In genomic region chr11:66006134-66006890, GRCh38 we compare ENCODE assay signal across 23 cellular contexts. TPM values are rescaled to one million over a fixed set of nuclear protein-coding genes. Genes with fewer than 3 reads are reported as not detected.
DNase-seq lines count a peak whose midpoint lies in the region; ATAC-seq and TF ChIP-seq lines count a peak whose summit lies in the region.
"Had no signal": no experiment of that assay in that cellular context is flagged by ENCODE, and none has a peak within 500 bp of the region (broad histone marks: within the 10 kb centered on the region; RNA-seq: fewer than 3 reads in every experiment).

No MANE protein-coding gene starts in this region.

- H3K27me3 ChIP-seq in DND-41 (ENCODE audit: insufficient read depth, low read length, poor library complexity), result no peaks in the 10 kb centered on the region
- H3K27me3 ChIP-seq in HCT116 (ENCODE audit: insufficient read depth, low read length), result no peaks in the 10 kb centered on the region

- peaks cover 20% of the 10 kb centered on the region for H3K36me3 Mint-ChIP-seq in nephron (ENCODE audit: low read depth)
- H3K36me3 Mint-ChIP-seq: mesothelial cell of epicardium, natural killer cell had no signal

- no peak for DNase-seq in DND-41
- no peak for DNase-seq in HCT116 (ENCODE audit: low read depth, low spot score)
- no peak for DNase-seq in GM19240 (ENCODE audit: insufficient read length, low spot score)
- no peak for DNase-seq in stimulated activated CD4-positive, alpha-beta T cell treated with anti-CD3 and anti-CD28 coated beads, Interleukin-4, amount 100 ng/mL, for 24 hours
- no peak for DNase-seq in activated CD8-positive, alpha-beta memory T cell treated with anti-CD3 and anti-CD28 coated beads, Interleukin-2, amount 50 U/mL, for 48 hours
- no peak for DNase-seq in NCI-H187 (lab: John Stamatoyannopoulos, UW)
- DNase-seq: activated CD4-positive, alpha-beta T cell treated with anti-CD3 and anti-CD28 coated beads, Interleukin-2, amount 50 U/mL, for 4 hours; activated naive CD4-positive, alpha-beta T cell treated with Interleukin-2 at 50 U/mL for 16 hours; anterior cingulate cortex; CD8-positive, alpha-beta T cell; central memory CD4-positive, alpha-beta T cell; natural killer cell; NCI-H1930; NCI-H226; NCI-H82; stimulated activated CD4-positive, alpha-beta T cell treated with anti-CD3 and anti-CD28 coated beads, Interleukin-2, amount 100 ng/mL, for 48 hours; stomach; T-helper 2 cell; transverse colon had no signal

- intact Hi-C loops in HCT116 (cut with micrococcal nuclease), result no loop called here

- TF ChIP-seq POLR2A in HCT116 (IDR thresholded peaks at IDR 0.05; ENCODE audit: borderline replicate concordance, extremely low read depth, insufficient read depth, insufficient read length), result no peak
- TF ChIP-seq POLR2A in Raji (IDR thresholded peaks at IDR 0.05; ENCODE audit: insufficient read depth, low read depth, low read length), result peak; percentile 14; the same call in 1 of the 2 replicates

- peaks cover 28% of the 10 kb centered on the region for H3K36me3 ChIP-seq in DND-41 (ENCODE audit: insufficient read depth, low read length)
- H3K36me3 ChIP-seq in HCT116 (ENCODE audit: control insufficient read depth in 1 of 2, insufficient read depth in 2 of 2, low read length in 2 of 2), result peaks cover 11 to 24% of the 10 kb centered on the region in 2 experiments
- H3K36me3 ChIP-seq: transverse colon had no signal

- ATAC-seq in DND-41 (ENCODE audit: insufficient read depth, low read depth) (no peak), HCT116 (no peak)
- ATAC-seq: CD8-positive, alpha-beta T cell; natural killer cell had no signal

- H3K9me3 Mint-ChIP-seq in nephron, result no peaks in the 10 kb centered on the region
- H3K9me3 Mint-ChIP-seq: CD8-positive, alpha-beta T cell; mesothelial cell of epicardium; natural killer cell had no signal

- no peak overlapping the region for H2AFZ ChIP-seq in DND-41 (ENCODE audit: low read depth, low read length)
- no peak overlapping the region for H2AFZ ChIP-seq in HCT116 (ENCODE audit: low read depth, low read length, poor library complexity, severe bottlenecking)

- peaks cover 12% of the 10 kb centered on the region for H3K27me3 Mint-ChIP-seq in nephron (ENCODE audit: low read depth)

- no peak for TF ChIP-seq RAD21 in HCT116 (IDR thresholded peaks at IDR 0.05; ENCODE audit: low read depth)

- H3K27ac ChIP-seq in DND-41 (ENCODE audit: low read length) (peak overlapping the region; percentile 34; the same call in 1 of the 2 replicates), HCT116 (ENCODE audit: low read depth, low read length) (peak overlapping the region; percentile 38)
- H3K27ac ChIP-seq: stomach, transverse colon had no signal

- CTCF ChIA-PET in HCT116 (lab: Charles Lee), result no interaction called here

- H3K4me3 ChIP-seq in DND-41 (ENCODE audit: low read depth in 1 of 2, low read length in 2 of 2) (no peak overlapping the region), HCT116 (replicated peaks in 1 of 2; ENCODE audit: low read depth in 1 of 2, low read length in 2 of 2) (no peak overlapping the region)
- H3K4me3 ChIP-seq: skin epidermis, stomach, transverse colon had no signal

- H3K4me3 Mint-ChIP-seq in nephron, result peak overlapping the region in 2 of 3 experiments; percentile 34 to 54
- H3K4me3 Mint-ChIP-seq: CD8-positive, alpha-beta T cell; mesothelial cell of epicardium; natural killer cell had no signal

- POLR2A ChIA-PET in HCT116 (lab: Charles Lee), result no interaction called here

- no peak overlapping the region for H3K4me2 ChIP-seq in DND-41 (ENCODE audit: insufficient read depth, low read length)
- peak overlapping the region; percentile 36 for H3K4me2 ChIP-seq in HCT116 (ENCODE audit: low read length)

- peaks cover 17% of the 10 kb centered on the region for H3K4me1 Mint-ChIP-seq in nephron

- peak overlapping the region in 1 of 3 experiments; percentile 3 for H3K27ac Mint-ChIP-seq in nephron
- H3K27ac Mint-ChIP-seq: CD8-positive, alpha-beta T cell; mesothelial cell of epicardium; natural killer cell had no signal

- H3K79me2 ChIP-seq in DND-41 (ENCODE audit: insufficient read depth, low read length) (peaks cover 22% of the 10 kb centered on the region), HCT116 (ENCODE audit: insufficient read depth, low read length) (peaks cover 30% of the 10 kb centered on the region)

- H4K20me1 ChIP-seq in DND-41 (ENCODE audit: insufficient read depth, low read length) (peaks cover 29% of the 10 kb centered on the region; the same call in 1 of the 2 replicates), HCT116 (ENCODE audit: insufficient read depth) (no peaks in the 10 kb centered on the region)

- H3K9ac ChIP-seq in DND-41 (ENCODE audit: low read depth, low read length) (no peak overlapping the region), HCT116 (ENCODE audit: low read length) (peak overlapping the region; percentile 44)

- peaks cover 30% of the 10 kb centered on the region for H3K4me1 ChIP-seq in DND-41 (ENCODE audit: insufficient read depth, low read length)
- peaks cover 35 to 74% of the 10 kb centered on the region in 2 experiments for H3K4me1 ChIP-seq in HCT116 (ENCODE audit: control insufficient read depth in 1 of 2, insufficient read depth in 2 of 2, low read length in 2 of 2)

- BruUV-seq in HCT116 (replicated peaks; lab: Mats Ljungman, UMichigan), result no TSS peak

- H3K9me3 ChIP-seq in DND-41 (ENCODE audit: insufficient read depth, low read length, severe bottlenecking), result no peaks in the 10 kb centered on the region
- no peaks in the 10 kb centered on the region for H3K9me3 ChIP-seq in HCT116 (ENCODE audit: control insufficient read depth in 1 of 2, insufficient read depth in 1 of 2, low read depth in 1 of 2, low read length in 2 of 2)
- H3K9me3 ChIP-seq: stomach, transverse colon had no signal

- RAD21 ChIA-PET in HCT116 (lab: Charles Lee; ENCODE audit: low non-redundant PET in 1 of 2, low total read pairs in 2 of 2, uncharacterized antibody in 2 of 2, unreplicated experiment in 2 of 2), result no interaction called here

- H3K9me2 ChIP-seq in HCT116 (ENCODE audit: insufficient read depth), result no peaks in the 10 kb centered on the region

- no peak for TF ChIP-seq CTCF in DND-41 (IDR thresholded peaks at IDR 0.05; ENCODE audit: borderline replicate concordance, extremely low read depth, low read length, poor library complexity, severe bottlenecking)
- TF ChIP-seq CTCF in HCT116 (IDR thresholded peaks at IDR 0.05 in 2 of 3, conservative IDR thresholded peaks at IDR 0.05 in 1 of 3; ENCODE audit: borderline replicate concordance in 1 of 3, insufficient read depth in 1 of 3, low read depth in 2 of 3, low read length in 2 of 3), result no peak
- no peak for TF ChIP-seq CTCF in nephron (IDR thresholded peaks at IDR 0.05; ENCODE audit: unreplicated experiment in 3 of 3)

TF ChIP-seq in HCT116, 20 proteins besides CTCF, POLR2A, EP300 and RAD21 (continues in another document):
- TF ChIP-seq ZBTB33 (IDR thresholded peaks at IDR 0.05; ENCODE audit: extremely low read depth, insufficient replicate concordance, low read length) (no peak), EGR1 (IDR thresholded peaks at IDR 0.05; ENCODE audit: low read depth) (no peak), EZH2 (IDR thresholded peaks at IDR 0.05) (no peak), REST (IDR thresholded peaks at IDR 0.05; ENCODE audit: low read depth) (no peak), YY1 (IDR thresholded peaks at IDR 0.05; ENCODE audit: extremely low read depth, insufficient replicate concordance, low read depth, low read length) (no peak), ZFX (IDR thresholded peaks at IDR 0.05) (no peak)

RNA-seq across cellular contexts. Expression of gene BANF1, which starts 4.0 kb away (rescaled TPM):
- 356 TPM for total RNA-seq in HCT116 (2021; ENCODE audit: unreplicated experiment)
- polyA plus RNA-seq in HCT116 (2012), result 221 and 297 TPM in 2 replicates

RNA-seq across cellular contexts. Expression of gene EIF1AD, which starts 4.4 kb away (rescaled TPM):
- 45.5 TPM for total RNA-seq in HCT116 (2021; ENCODE audit: unreplicated experiment)
- 35.5 and 36.8 TPM in 2 replicates for polyA plus RNA-seq in HCT116 (2012)

RNA-seq across cellular contexts. Expression of gene CST6, which starts 5.5 kb away (rescaled TPM):
- total RNA-seq in HCT116 (2021; ENCODE audit: unreplicated experiment), result 68.1 TPM
- polyA plus RNA-seq in HCT116 (2012), result 218 and 244 TPM in 2 replicates
- total RNA-seq: CD8-positive, alpha-beta T cell; natural killer cell; transverse colon had no signal

RNA-seq across cellular contexts. Expression of gene CATSPER1, which starts 20.0 kb away (rescaled TPM):
- total RNA-seq in HCT116 (2021; ENCODE audit: unreplicated experiment), result 2.4 TPM
- 3.8 and 4.5 TPM in 2 replicates for polyA plus RNA-seq in HCT116 (2012)
- total RNA-seq: CD8-positive, alpha-beta T cell; mesothelial cell of epicardium; stomach; transverse colon had no signal

RNA-seq across cellular contexts. Expression of gene GAL3ST3, which starts 42.6 kb away (rescaled TPM):
- not detected for total RNA-seq in HCT116 (2021; ENCODE audit: unreplicated experiment)
- polyA plus RNA-seq in HCT116 (2012), result 0.07 TPM in 1 of 2 replicates, not detected in the other
- total RNA-seq: CD8-positive, alpha-beta T cell; natural killer cell; stomach; transverse colon had no signal
- polyA plus RNA-seq: stomach had no signal
